ENCODE assay signal across 1 cellular context in the genomic region with DNA sequence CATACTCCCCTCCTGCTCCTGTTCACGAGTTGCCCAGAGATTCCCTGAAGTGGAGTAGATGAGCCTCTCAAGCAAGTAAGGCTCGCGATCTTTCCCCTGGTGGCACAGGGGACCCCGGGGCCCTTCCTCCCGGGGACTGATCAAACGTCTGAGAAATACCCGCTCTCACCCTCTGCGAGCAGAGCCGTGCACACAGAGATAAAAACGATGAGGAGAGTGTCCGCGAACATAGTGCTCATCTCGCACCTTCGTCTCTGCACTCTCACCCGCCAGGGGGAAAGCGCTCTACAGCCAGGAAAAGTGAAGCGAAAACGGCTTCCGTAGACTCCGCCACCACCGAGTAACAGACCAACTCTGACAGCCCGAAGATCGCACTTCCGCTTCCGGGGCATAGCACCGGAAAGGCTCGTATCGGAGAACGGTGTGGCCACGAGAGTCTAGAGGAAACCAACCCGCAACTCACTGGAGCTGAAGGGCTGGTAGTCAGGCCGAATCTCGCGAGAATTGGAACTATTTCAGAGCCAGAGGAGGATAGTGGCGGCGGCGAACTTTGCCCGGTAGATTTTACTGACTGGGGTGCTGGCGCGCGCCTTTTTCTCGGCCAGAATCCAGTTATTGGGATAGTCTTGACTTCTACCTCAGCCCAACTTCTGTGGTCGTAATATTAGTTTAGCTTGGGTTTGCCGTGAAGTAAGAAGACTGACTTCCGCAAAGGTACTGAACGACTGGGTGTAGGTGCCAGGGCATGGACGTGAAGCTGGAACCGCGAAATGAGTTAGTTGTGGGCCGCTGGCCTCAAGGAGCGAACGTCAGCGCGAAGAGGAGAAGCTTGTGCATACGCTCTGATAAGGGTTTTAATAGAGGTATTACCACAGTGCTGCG.
A peak's percentile ranks its signal among the peaks of the same experiment; 100 is the strongest.
TF ChIP-seq lines count a peak whose summit lies in the region.

A gene with protein sequence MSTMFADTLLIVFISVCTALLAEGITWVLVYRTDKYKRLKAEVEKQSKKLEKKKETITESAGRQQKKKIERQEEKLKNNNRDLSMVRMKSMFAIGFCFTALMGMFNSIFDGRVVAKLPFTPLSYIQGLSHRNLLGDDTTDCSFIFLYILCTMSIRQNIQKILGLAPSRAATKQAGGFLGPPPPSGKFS (minus strand): TSS at position 356 of the 882 bp plus-strand sequence. CDS start 117 bp downstream, at position 239.

TF ChIP-seq in HepG2, 621 proteins besides CTCF, POLR2A, EP300 and RAD21 (continued from another document and continues in another):
- TF ChIP-seq, protein P1, sequence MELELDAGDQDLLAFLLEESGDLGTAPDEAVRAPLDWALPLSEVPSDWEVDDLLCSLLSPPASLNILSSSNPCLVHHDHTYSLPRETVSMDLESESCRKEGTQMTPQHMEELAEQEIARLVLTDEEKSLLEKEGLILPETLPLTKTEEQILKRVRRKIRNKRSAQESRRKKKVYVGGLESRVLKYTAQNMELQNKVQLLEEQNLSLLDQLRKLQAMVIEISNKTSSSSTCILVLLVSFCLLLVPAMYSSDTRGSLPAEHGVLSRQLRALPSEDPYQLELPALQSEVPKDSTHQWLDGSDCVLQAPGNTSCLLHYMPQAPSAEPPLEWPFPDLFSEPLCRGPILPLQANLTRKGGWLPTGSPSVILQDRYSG (CRISPR knock-in tag; IDR thresholded peaks at IDR 0.05), result 0 out of 2 replicates have a peak, but pooled peaks have one; percentile 91
- no peak for TF ChIP-seq FOXA1 (IDR thresholded peaks at IDR 0.05)
- TF ChIP-seq FOXA1 (CRISPR knock-in tag; IDR thresholded peaks at IDR 0.05), result no peak
- TF ChIP-seq, protein P2, sequence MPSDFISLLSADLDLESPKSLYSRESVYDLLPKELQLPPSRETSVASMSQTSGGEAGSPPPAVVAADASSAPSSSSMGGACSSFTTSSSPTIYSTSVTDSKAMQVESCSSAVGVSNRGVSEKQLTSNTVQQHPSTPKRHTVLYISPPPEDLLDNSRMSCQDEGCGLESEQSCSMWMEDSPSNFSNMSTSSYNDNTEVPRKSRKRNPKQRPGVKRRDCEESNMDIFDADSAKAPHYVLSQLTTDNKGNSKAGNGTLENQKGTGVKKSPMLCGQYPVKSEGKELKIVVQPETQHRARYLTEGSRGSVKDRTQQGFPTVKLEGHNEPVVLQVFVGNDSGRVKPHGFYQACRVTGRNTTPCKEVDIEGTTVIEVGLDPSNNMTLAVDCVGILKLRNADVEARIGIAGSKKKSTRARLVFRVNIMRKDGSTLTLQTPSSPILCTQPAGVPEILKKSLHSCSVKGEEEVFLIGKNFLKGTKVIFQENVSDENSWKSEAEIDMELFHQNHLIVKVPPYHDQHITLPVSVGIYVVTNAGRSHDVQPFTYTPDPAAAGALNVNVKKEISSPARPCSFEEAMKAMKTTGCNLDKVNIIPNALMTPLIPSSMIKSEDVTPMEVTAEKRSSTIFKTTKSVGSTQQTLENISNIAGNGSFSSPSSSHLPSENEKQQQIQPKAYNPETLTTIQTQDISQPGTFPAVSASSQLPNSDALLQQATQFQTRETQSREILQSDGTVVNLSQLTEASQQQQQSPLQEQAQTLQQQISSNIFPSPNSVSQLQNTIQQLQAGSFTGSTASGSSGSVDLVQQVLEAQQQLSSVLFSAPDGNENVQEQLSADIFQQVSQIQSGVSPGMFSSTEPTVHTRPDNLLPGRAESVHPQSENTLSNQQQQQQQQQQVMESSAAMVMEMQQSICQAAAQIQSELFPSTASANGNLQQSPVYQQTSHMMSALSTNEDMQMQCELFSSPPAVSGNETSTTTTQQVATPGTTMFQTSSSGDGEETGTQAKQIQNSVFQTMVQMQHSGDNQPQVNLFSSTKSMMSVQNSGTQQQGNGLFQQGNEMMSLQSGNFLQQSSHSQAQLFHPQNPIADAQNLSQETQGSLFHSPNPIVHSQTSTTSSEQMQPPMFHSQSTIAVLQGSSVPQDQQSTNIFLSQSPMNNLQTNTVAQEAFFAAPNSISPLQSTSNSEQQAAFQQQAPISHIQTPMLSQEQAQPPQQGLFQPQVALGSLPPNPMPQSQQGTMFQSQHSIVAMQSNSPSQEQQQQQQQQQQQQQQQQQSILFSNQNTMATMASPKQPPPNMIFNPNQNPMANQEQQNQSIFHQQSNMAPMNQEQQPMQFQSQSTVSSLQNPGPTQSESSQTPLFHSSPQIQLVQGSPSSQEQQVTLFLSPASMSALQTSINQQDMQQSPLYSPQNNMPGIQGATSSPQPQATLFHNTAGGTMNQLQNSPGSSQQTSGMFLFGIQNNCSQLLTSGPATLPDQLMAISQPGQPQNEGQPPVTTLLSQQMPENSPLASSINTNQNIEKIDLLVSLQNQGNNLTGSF (CRISPR knock-in tag; IDR thresholded peaks at IDR 0.05), result no peak
- TF ChIP-seq PAX8 (CRISPR knock-in tag; IDR thresholded peaks at IDR 0.05; ENCODE audit: borderline replicate concordance), result no peak
- TF ChIP-seq, protein P3, sequence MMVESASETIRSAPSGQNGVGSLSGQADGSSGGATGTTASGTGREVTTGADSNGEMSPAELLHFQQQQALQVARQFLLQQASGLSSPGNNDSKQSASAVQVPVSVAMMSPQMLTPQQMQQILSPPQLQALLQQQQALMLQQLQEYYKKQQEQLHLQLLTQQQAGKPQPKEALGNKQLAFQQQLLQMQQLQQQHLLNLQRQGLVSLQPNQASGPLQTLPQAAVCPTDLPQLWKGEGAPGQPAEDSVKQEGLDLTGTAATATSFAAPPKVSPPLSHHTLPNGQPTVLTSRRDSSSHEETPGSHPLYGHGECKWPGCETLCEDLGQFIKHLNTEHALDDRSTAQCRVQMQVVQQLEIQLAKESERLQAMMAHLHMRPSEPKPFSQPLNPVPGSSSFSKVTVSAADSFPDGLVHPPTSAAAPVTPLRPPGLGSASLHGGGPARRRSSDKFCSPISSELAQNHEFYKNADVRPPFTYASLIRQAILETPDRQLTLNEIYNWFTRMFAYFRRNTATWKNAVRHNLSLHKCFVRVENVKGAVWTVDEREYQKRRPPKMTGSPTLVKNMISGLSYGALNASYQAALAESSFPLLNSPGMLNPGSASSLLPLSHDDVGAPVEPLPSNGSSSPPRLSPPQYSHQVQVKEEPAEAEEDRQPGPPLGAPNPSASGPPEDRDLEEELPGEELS (CRISPR knock-in tag; IDR thresholded peaks at IDR 0.05), result peak; percentile 24; the same call in 1 of the 2 replicates
- TF ChIP-seq ONECUT2 (CRISPR knock-in tag; IDR thresholded peaks at IDR 0.05), result no peak
- TF ChIP-seq, protein P4, sequence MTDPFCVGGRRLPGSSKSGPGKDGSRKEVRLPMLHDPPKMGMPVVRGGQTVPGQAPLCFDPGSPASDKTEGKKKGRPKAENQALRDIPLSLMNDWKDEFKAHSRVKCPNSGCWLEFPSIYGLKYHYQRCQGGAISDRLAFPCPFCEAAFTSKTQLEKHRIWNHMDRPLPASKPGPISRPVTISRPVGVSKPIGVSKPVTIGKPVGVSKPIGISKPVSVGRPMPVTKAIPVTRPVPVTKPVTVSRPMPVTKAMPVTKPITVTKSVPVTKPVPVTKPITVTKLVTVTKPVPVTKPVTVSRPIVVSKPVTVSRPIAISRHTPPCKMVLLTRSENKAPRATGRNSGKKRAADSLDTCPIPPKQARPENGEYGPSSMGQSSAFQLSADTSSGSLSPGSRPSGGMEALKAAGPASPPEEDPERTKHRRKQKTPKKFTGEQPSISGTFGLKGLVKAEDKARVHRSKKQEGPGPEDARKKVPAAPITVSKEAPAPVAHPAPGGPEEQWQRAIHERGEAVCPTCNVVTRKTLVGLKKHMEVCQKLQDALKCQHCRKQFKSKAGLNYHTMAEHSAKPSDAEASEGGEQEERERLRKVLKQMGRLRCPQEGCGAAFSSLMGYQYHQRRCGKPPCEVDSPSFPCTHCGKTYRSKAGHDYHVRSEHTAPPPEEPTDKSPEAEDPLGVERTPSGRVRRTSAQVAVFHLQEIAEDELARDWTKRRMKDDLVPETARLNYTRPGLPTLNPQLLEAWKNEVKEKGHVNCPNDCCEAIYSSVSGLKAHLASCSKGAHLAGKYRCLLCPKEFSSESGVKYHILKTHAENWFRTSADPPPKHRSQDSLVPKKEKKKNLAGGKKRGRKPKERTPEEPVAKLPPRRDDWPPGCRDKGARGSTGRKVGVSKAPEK (CRISPR knock-in tag; IDR thresholded peaks at IDR 0.05; ENCODE audit: borderline replicate concordance), result no peak
- TF ChIP-seq RBFOX2 (IDR thresholded peaks at IDR 0.05; ENCODE audit: low read depth, low read length), result peak; percentile 54
- TF ChIP-seq, protein P5, sequence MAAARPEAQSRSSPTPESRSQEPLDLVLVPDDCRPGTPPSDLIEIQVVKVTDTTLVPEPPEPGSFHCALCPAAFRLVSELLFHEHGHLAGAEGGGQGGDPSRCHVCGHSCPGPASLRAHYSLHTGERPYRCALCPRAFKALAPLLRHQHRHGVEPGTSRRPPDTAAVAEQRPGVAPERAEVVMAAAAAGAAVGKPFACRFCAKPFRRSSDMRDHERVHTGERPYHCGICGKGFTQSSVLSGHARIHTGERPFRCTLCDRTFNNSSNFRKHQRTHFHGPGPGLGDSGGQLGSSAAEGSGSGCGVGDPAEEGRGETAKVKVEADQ (CRISPR knock-in tag; IDR thresholded peaks at IDR 0.05; ENCODE audit: borderline replicate concordance), result 0 out of 2 replicates have a peak, but pooled peaks have one; percentile 49
- TF ChIP-seq, protein P6, sequence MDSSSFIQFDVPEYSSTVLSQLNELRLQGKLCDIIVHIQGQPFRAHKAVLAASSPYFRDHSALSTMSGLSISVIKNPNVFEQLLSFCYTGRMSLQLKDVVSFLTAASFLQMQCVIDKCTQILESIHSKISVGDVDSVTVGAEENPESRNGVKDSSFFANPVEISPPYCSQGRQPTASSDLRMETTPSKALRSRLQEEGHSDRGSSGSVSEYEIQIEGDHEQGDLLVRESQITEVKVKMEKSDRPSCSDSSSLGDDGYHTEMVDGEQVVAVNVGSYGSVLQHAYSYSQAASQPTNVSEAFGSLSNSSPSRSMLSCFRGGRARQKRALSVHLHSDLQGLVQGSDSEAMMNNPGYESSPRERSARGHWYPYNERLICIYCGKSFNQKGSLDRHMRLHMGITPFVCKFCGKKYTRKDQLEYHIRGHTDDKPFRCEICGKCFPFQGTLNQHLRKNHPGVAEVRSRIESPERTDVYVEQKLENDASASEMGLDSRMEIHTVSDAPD (CRISPR knock-in tag; IDR thresholded peaks at IDR 0.05), result no peak
- no peak for TF ChIP-seq KLF9 (CRISPR knock-in tag; IDR thresholded peaks at IDR 0.05; ENCODE audit: low read depth)
- TF ChIP-seq ZNF850 (CRISPR knock-in tag; conservative IDR thresholded peaks at IDR 0.05), result no peak
- no peak; the same call in 1 of the 2 replicates for TF ChIP-seq ATF1 (CRISPR knock-in tag; IDR thresholded peaks at IDR 0.05)
- TF ChIP-seq, protein P7, sequence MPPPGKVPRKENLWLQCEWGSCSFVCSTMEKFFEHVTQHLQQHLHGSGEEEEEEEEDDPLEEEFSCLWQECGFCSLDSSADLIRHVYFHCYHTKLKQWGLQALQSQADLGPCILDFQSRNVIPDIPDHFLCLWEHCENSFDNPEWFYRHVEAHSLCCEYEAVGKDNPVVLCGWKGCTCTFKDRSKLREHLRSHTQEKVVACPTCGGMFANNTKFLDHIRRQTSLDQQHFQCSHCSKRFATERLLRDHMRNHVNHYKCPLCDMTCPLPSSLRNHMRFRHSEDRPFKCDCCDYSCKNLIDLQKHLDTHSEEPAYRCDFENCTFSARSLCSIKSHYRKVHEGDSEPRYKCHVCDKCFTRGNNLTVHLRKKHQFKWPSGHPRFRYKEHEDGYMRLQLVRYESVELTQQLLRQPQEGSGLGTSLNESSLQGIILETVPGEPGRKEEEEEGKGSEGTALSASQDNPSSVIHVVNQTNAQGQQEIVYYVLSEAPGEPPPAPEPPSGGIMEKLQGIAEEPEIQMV (CRISPR knock-in tag; IDR thresholded peaks at IDR 0.05; ENCODE audit: low read depth), result no peak
- TF ChIP-seq SPEN (CRISPR knock-in tag; IDR thresholded peaks at IDR 0.05; ENCODE audit: low read depth), result peak; percentile 84
- TF ChIP-seq FOXA3 (CRISPR knock-in tag; IDR thresholded peaks at IDR 0.05), result peak; percentile 54
- TF ChIP-seq, protein P8, sequence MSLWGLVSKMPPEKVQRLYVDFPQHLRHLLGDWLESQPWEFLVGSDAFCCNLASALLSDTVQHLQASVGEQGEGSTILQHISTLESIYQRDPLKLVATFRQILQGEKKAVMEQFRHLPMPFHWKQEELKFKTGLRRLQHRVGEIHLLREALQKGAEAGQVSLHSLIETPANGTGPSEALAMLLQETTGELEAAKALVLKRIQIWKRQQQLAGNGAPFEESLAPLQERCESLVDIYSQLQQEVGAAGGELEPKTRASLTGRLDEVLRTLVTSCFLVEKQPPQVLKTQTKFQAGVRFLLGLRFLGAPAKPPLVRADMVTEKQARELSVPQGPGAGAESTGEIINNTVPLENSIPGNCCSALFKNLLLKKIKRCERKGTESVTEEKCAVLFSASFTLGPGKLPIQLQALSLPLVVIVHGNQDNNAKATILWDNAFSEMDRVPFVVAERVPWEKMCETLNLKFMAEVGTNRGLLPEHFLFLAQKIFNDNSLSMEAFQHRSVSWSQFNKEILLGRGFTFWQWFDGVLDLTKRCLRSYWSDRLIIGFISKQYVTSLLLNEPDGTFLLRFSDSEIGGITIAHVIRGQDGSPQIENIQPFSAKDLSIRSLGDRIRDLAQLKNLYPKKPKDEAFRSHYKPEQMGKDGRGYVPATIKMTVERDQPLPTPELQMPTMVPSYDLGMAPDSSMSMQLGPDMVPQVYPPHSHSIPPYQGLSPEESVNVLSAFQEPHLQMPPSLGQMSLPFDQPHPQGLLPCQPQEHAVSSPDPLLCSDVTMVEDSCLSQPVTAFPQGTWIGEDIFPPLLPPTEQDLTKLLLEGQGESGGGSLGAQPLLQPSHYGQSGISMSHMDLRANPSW (CRISPR knock-in tag; IDR thresholded peaks at IDR 0.05; ENCODE audit: borderline replicate concordance), result 0 out of 2 replicates have a peak, but pooled peaks have one; percentile 77
- TF ChIP-seq ZNF577 (CRISPR knock-in tag; IDR thresholded peaks at IDR 0.05; ENCODE audit: borderline replicate concordance, low read depth), result no peak
- TF ChIP-seq AGO2 (optimal IDR thresholded peaks at IDR 0.05; ENCODE audit: low read depth, low read length), result no peak
- peak; percentile 78; the same call in 1 of the 2 replicates for TF ChIP-seq MAF1 (CRISPR knock-in tag; IDR thresholded peaks at IDR 0.05; ENCODE audit: borderline replicate concordance)
- TF ChIP-seq, protein P9, sequence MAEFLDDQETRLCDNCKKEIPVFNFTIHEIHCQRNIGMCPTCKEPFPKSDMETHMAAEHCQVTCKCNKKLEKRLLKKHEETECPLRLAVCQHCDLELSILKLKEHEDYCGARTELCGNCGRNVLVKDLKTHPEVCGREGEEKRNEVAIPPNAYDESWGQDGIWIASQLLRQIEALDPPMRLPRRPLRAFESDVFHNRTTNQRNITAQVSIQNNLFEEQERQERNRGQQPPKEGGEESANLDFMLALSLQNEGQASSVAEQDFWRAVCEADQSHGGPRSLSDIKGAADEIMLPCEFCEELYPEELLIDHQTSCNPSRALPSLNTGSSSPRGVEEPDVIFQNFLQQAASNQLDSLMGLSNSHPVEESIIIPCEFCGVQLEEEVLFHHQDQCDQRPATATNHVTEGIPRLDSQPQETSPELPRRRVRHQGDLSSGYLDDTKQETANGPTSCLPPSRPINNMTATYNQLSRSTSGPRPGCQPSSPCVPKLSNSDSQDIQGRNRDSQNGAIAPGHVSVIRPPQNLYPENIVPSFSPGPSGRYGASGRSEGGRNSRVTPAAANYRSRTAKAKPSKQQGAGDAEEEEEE (CRISPR knock-in tag; IDR thresholded peaks at IDR 0.05; ENCODE audit: borderline replicate concordance), result no peak
- peak; percentile 74 for TF ChIP-seq ZNF441 (CRISPR knock-in tag; IDR thresholded peaks at IDR 0.05; ENCODE audit: borderline replicate concordance)
- TF ChIP-seq ZNF773 (CRISPR knock-in tag; IDR thresholded peaks at IDR 0.05; ENCODE audit: borderline replicate concordance), result peak; percentile 24; the same call in 1 of the 2 replicates
- TF ChIP-seq, protein P10, sequence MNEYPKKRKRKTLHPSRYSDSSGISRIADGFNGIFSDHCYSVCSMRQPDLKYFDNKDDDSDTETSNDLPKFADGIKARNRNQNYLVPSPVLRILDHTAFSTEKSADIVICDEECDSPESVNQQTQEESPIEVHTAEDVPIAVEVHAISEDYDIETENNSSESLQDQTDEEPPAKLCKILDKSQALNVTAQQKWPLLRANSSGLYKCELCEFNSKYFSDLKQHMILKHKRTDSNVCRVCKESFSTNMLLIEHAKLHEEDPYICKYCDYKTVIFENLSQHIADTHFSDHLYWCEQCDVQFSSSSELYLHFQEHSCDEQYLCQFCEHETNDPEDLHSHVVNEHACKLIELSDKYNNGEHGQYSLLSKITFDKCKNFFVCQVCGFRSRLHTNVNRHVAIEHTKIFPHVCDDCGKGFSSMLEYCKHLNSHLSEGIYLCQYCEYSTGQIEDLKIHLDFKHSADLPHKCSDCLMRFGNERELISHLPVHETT (CRISPR knock-in tag; conservative IDR thresholded peaks at IDR 0.05), result no peak; the same call in 1 of the 2 replicates
